ENCODE assay signal across 8 cellular contexts in genomic region chr6:70413829-70414494, GRCh38. TPM values are rescaled to one million over a fixed set of nuclear protein-coding genes. Genes with fewer than 3 reads are reported as not detected.
DNase-seq lines count a peak whose midpoint lies in the region; ATAC-seq and TF ChIP-seq lines count a peak whose summit lies in the region.

No MANE protein-coding gene starts in this region.

- TF ChIP-seq CTCF in PC-9 (conservative IDR thresholded peaks at IDR 0.05) (no peak), cardiac fibroblast (IDR thresholded peaks at IDR 0.05; ENCODE audit: low read depth, low read length) (no peak)

- H3K27ac ChIP-seq in PC-9: no peak overlapping the region

- H3K27me3 ChIP-seq in PC-9 (ENCODE audit: insufficient read depth, low read depth): no peaks in the 10 kb centered on the region

- POLR2A ChIA-PET in PC-9 (lab: Charles Lee; ENCODE audit: unreplicated experiment): interaction anchor here (1.9 kb wide), 1 partner anchor 15 kb away, joined by 33 read pairs; no protein-coding TSS in a partner anchor

- no peaks in the 10 kb centered on the region for H3K9me2 ChIP-seq in PC-9 (ENCODE audit: insufficient read depth)

- peak overlapping the region; percentile 80 for H3K4me2 ChIP-seq in PC-9

- peaks cover 31% of the 10 kb centered on the region for H3K4me1 ChIP-seq in PC-9 (replicated peaks; ENCODE audit: insufficient read depth)

- CTCF ChIA-PET in PC-9 (lab: Charles Lee): interaction anchor here (0.7 to 2.1 kb wide), 3 partner anchors 42 to 353 kb away, joined by 3 to 9 read pairs (median 5); no protein-coding TSS in a partner anchor

- H3K79me2 ChIP-seq in PC-9 (ENCODE audit: low read depth): peaks cover 21% of the 10 kb centered on the region

- DNase-seq in CD1c-positive myeloid dendritic cell (ENCODE audit: extremely low spot score): peak; percentile 35
- DNase-seq in PC-9: no peak
- DNase-seq in cardiac fibroblast (ENCODE audit: low read depth in 2 of 2): peak; percentile 8 to 18
- DNase-seq in kidney glomerular epithelial cell (lab: John Stamatoyannopoulos, UW): peak; percentile 26
- DNase-seq in stimulated activated naive CD8-positive, alpha-beta T cell treated with anti-CD3 and anti-CD28 coated beads, Interleukin-15, Interleukin-2, amounts not matched to agents 100 U/mL and 50 U/mL, for 24 hours: no peak
- no peak for DNase-seq in NCI-H2081 treated with DMSO at 0.1 percent for 48 hours (lab: John Stamatoyannopoulos, UW)

- H3F3A ChIP-seq in PC-9 (ENCODE audit: insufficient read depth, low read depth): 0 out of 2 replicates have a peak, but pooled peaks cover 6% of the 10 kb centered on the region

- BruUV-seq in PC-9 (replicated peaks; lab: Mats Ljungman, UMichigan): no TSS peak

- H3K9me3 ChIP-seq in PC-9 (ENCODE audit: insufficient read depth, low read depth): no peaks in the 10 kb centered on the region

- no peaks in the 10 kb centered on the region for H4K20me1 ChIP-seq in PC-9 (ENCODE audit: insufficient read depth)

- H3K36me3 ChIP-seq in PC-9 (ENCODE audit: low read depth): no peaks in the 10 kb centered on the region

- H2AFZ ChIP-seq in PC-9: peak overlapping the region; percentile 98

- peak; percentile 24 for ATAC-seq in GM18867 (IDR thresholded peaks at IDR 0.05; ENCODE audit: unreplicated experiment)
- ATAC-seq in HG03108 (IDR thresholded peaks at IDR 0.05; ENCODE audit: unreplicated experiment): peak; percentile 13
- ATAC-seq in stimulated activated naive CD8-positive, alpha-beta T cell treated with anti-CD3 and anti-CD28 coated beads, Interleukin-15, Interleukin-2, amounts not matched to agents 100 U/mL and 50 U/mL, for 24 hours: peak; percentile 26

- intact Hi-C loops in PC-9 (cut with micrococcal nuclease; ENCODE audit: unreplicated experiment): loop anchor here (1.0 to 5.0 kb wide), 4 partner anchors 15 to 253 kb away; partner anchors contain the start of gene SMAP1

- peak overlapping the region; percentile 76 for H3K4me3 ChIP-seq in PC-9
- peak overlapping the region; percentile 94 to 97 for H3K4me3 ChIP-seq in cardiac fibroblast (replicated peaks in 1 of 2; ENCODE audit: low read depth in 2 of 2, low read length in 2 of 2)

RNA-seq across cellular contexts. Expression of gene FAM135A, which starts 0.7 kb away (rescaled TPM):
- total RNA-seq in PC-9 (2021): 16.0 and 16.7 TPM in 2 replicates

Comparison
In these comparisons a context has a peak if more than half of its experiments do, and no peak if none do; other contexts are left out.
1. DNase-seq: peak in CD1c-positive myeloid dendritic cell (single experiment), cardiac fibroblast (2 of 2) and kidney glomerular epithelial cell (single experiment); none in PC-9 (0 of 2), stimulated activated naive CD8-positive, alpha-beta T cell treated with anti-CD3 and anti-CD28 coated beads, Interleukin-15, Interleukin-2, amounts not matched to agents 100 U/mL and 50 U/mL, for 24 hours (single experiment) and NCI-H2081 treated with DMSO at 0.1 percent for 48 hours (single experiment).
2. Peak in every context shown above with its lines, with median percentiles within 50 percentile points of each other: ATAC-seq.